In the genomic region with DNA sequence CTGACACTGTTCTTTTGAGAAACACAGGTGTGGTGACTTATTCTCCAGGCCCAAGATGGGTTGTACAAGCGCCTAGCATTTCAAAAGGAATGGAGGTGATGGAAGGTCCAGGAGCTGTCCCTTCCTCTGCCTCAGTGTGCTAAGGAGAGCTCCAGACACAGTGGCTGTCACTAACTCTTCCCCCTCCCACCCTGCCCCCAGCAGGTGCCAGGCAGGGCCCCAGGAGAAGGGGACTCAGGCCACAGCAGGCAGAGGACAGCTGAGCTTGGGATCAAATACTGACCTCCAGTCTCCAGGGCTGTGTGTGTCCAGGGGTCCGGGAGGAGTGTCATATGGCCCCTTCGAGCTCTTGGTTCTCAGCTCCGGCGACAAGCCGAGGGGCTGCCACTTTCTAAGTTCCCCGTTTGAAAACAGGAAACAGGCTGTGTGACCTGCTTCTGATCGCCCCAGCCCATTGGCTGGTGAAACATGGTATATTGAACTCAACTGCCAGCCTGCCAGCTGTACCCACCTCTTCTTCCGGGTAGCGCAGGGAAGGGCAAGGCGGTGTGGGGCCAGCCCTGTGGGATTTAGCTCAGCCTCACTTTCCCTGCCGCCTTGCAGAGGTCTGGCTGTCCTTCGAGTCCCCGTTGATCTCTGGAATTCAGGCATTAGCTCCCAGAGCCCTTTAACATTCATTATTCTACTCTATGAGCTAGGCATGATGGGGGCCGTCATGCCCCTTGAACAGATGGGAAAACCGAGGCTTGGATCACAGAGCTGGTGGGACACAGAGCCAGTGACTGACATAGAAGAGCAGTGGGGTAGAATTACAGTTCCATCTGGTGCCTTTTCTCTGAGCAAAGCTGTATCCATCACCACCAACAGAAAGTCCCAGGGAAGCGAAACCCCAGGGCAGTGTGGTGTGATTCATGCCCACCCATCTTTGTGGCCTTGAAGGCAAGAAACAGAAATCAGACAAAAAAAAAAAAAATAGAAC, we compare ENCODE assay signal across 9 cellular contexts. TPM values are rescaled to one million over a fixed set of nuclear protein-coding genes. Genes with fewer than 3 reads are reported as not detected.
DNase-seq lines count a peak whose midpoint lies in the region; ATAC-seq and TF ChIP-seq lines count a peak whose summit lies in the region.
"Had no signal": no experiment of that assay in that cellular context is flagged by ENCODE, and none has a peak within 500 bp of the region (broad histone marks: within the 10 kb centered on the region; RNA-seq: fewer than 3 reads in every experiment).

A gene with protein sequence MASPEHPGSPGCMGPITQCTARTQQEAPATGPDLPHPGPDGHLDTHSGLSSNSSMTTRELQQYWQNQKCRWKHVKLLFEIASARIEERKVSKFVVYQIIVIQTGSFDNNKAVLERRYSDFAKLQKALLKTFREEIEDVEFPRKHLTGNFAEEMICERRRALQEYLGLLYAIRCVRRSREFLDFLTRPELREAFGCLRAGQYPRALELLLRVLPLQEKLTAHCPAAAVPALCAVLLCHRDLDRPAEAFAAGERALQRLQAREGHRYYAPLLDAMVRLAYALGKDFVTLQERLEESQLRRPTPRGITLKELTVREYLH (minus strand): TSS at position 406 of the 979 bp plus-strand sequence. CDS start 3,786 bp downstream, outside the sequence.

- H3K36me3 ChIP-seq in CD4-positive, alpha-beta memory T cell (ENCODE audit: insufficient read depth, low read length), result peaks cover 26% of the 10 kb centered on the region
- H3K36me3 ChIP-seq in Loucy (ENCODE audit: insufficient read depth, low read length), result no peaks in the 10 kb centered on the region; the same call in 1 of the 2 replicates
- no peaks in the 10 kb centered on the region for H3K36me3 ChIP-seq in liver (ENCODE audit: control insufficient read depth in 4 of 4, insufficient read depth in 3 of 4, low read depth in 1 of 4, low read length in 3 of 4)
- H3K36me3 ChIP-seq in upper lobe of right lung, result peaks cover 4% of the 10 kb centered on the region

- H3K9me2 ChIP-seq in Loucy (replicated peaks; ENCODE audit: low read depth, low read length), result no peaks in the 10 kb centered on the region

- TF ChIP-seq RAD21 in liver (IDR thresholded peaks at IDR 0.05), result no peak

- H3K9me3 Mint-ChIP-seq in CD4-positive, alpha-beta memory T cell, result no peaks in the 10 kb centered on the region

- peak within 1 kb of the TSS; percentile 45 to 93 for H3K4me3 ChIP-seq in CD4-positive, alpha-beta memory T cell (ENCODE audit: low read length in 2 of 2)
- H3K4me3 ChIP-seq in Loucy (ENCODE audit: low read length, poor library complexity, severe bottlenecking) (peak within 1 kb of the TSS; percentile 79), liver (ENCODE audit: low read depth in 1 of 3, low read length in 3 of 3) (peak within 1 kb of the TSS in 1 of 3 donors; percentile 21), upper lobe of right lung (peak within 1 kb of the TSS; percentile 48)

- POLR2A ChIA-PET in CD4-positive, alpha-beta memory T cell (lab: Charles Lee; ENCODE audit: partially characterized antibody), result interaction anchor here (0.6 to 19.4 kb wide), 28 partner anchors 9 to 653 kb away, joined by 3 to 478 read pairs (median 4); a partner anchor contains a TSS

- peak within 1 kb of the TSS; percentile 97 for H3K9ac ChIP-seq in Loucy (ENCODE audit: low read depth, low read length, poor library complexity, severe bottlenecking)
- H3K9ac ChIP-seq in liver (ENCODE audit: low read depth in 1 of 2, low read length in 2 of 2), result peak within 1 kb of the TSS; percentile 22 to 27

- TF ChIP-seq CTCF in Loucy (conservative IDR thresholded peaks at IDR 0.05; ENCODE audit: low read length) (no peak), liver (IDR thresholded peaks at IDR 0.05; ENCODE audit: low read depth, low read length, missing input control) (no peak), upper lobe of right lung (IDR thresholded peaks at IDR 0.05) (no peak)

- H3K9me3 ChIP-seq in CD4-positive, alpha-beta memory T cell (ENCODE audit: control insufficient read depth in 1 of 2, low read length in 2 of 2), result no peaks in the 10 kb centered on the region
- H3K9me3 ChIP-seq in Loucy (ENCODE audit: insufficient read depth, low read depth, low read length), result no peaks in the 10 kb centered on the region
- H3K9me3 ChIP-seq in liver (ENCODE audit: control insufficient read depth in 4 of 4, low read length in 3 of 4), result no peaks in the 10 kb centered on the region
- no peaks in the 10 kb centered on the region for H3K9me3 ChIP-seq in upper lobe of right lung
- H3K9me3 ChIP-seq: Caco-2 had no signal

- peak within 1 kb of the TSS; percentile 83 to 97 (median 94) for H3K4me3 Mint-ChIP-seq in CD4-positive, alpha-beta memory T cell

- H3K27me3 ChIP-seq in CD4-positive, alpha-beta memory T cell (ENCODE audit: insufficient read depth, low read length), result no peaks in the 10 kb centered on the region
- H3K27me3 ChIP-seq in Loucy (ENCODE audit: insufficient read depth, low read length, poor library complexity, severe bottlenecking), result no peaks in the 10 kb centered on the region
- no peaks in the 10 kb centered on the region for H3K27me3 ChIP-seq in liver (ENCODE audit: control insufficient read depth in 4 of 4, insufficient read depth in 4 of 4, low read length in 3 of 4)
- no peaks in the 10 kb centered on the region for H3K27me3 ChIP-seq in upper lobe of right lung

- H3K27ac ChIP-seq in CD4-positive, alpha-beta memory T cell (ENCODE audit: low read depth, low read length), result peak within 1 kb of the TSS; percentile 90
- H3K27ac ChIP-seq in liver (ENCODE audit: low read depth in 1 of 2, low read length in 2 of 2) (peak within 1 kb of the TSS in 1 of 2 donors; percentile 31), upper lobe of right lung (peak within 1 kb of the TSS; percentile 69)

- H3K4me1 ChIP-seq in CD4-positive, alpha-beta memory T cell (ENCODE audit: insufficient read depth, low read length), result peaks cover 93% of the 10 kb centered on the region
- H3K4me1 ChIP-seq in Loucy (ENCODE audit: insufficient read depth, low read length, poor library complexity, severe bottlenecking) (peaks cover 68% of the 10 kb centered on the region), liver (ENCODE audit: control insufficient read depth in 4 of 4, insufficient read depth in 4 of 4, low read length in 3 of 4) (no peaks in the 10 kb centered on the region), upper lobe of right lung (peaks cover 35% of the 10 kb centered on the region)
- H3K4me1 ChIP-seq: Caco-2 had no signal

- H3F3A ChIP-seq in Loucy (ENCODE audit: low read depth), result no peaks in the 10 kb centered on the region

- CTCF ChIA-PET in CD4-positive, alpha-beta memory T cell (lab: Charles Lee; ENCODE audit: partially characterized antibody), result interaction anchor here (0.5 to 24.1 kb wide), 20 partner anchors 13 to 656 kb away, joined by 3 to 458 read pairs (median 4); a partner anchor contains a TSS

- H3K27ac Mint-ChIP-seq in CD4-positive, alpha-beta memory T cell, result peak within 1 kb of the TSS; percentile 87 to 99 (median 97)

- peaks cover 69 to 95% (median 84%) of the 10 kb centered on the region in 4 donors for H3K4me1 Mint-ChIP-seq in CD4-positive, alpha-beta memory T cell

- WGBS in liver, result 74% methylated on average over 17 of the region's 17 CpGs

- peak; percentile 69 to 82 (median 76) for DNase-seq in CD4-positive, alpha-beta memory T cell
- DNase-seq in activated T-cell treated with anti-CD3 and anti-CD28 coated beads for 1 hour (ENCODE audit: low read depth), result peak; percentile 55
- DNase-seq in upper lobe of right lung, result no peak
- DNase-seq in SKM-1 (lab: John Stamatoyannopoulos, UW; ENCODE audit: unreplicated experiment), result no peak
- DNase-seq in occipital lobe (lab: John Stamatoyannopoulos, UW), result no peak

- intact Hi-C loops in CD4-positive, alpha-beta memory T cell (cut with micrococcal nuclease), result loop anchor here (1.0 to 5.0 kb wide), 3 partner anchors 14 to 414 kb away; a partner anchor contains a TSS
- intact Hi-C loops in upper lobe of right lung (cut with DNase I), result no loop called here

- ATAC-seq in GM21381 (IDR thresholded peaks at IDR 0.05; ENCODE audit: unreplicated experiment) (peak; percentile 44), upper lobe of right lung (peak; percentile 75)

- peaks cover 35 to 46% of the 10 kb centered on the region in 2 donors for H3K36me3 Mint-ChIP-seq in CD4-positive, alpha-beta memory T cell

- peaks cover 45% of the 10 kb centered on the region for H3K79me2 ChIP-seq in Loucy (ENCODE audit: insufficient read depth, low read length)

- no peak within 1 kb of the TSS for H2AFZ ChIP-seq in Loucy (ENCODE audit: low read length)

- peak within 1 kb of the TSS; percentile 92 for H3K4me2 ChIP-seq in Loucy (ENCODE audit: low read depth, low read length, poor library complexity, severe bottlenecking)

- no peaks in the 10 kb centered on the region for H3K27me3 Mint-ChIP-seq in CD4-positive, alpha-beta memory T cell

- H4K20me1 ChIP-seq in Loucy (ENCODE audit: insufficient read depth, low read length, poor library complexity, severe bottlenecking), result peaks cover 4% of the 10 kb centered on the region

TF ChIP-seq in liver, 16 proteins besides CTCF, POLR2A, EP300 and RAD21 (continues in another document):
- TF ChIP-seq SP1 (IDR thresholded peaks at IDR 0.05), result no peak
- no peak for TF ChIP-seq RXRA (IDR thresholded peaks at IDR 0.05)
- no peak for TF ChIP-seq YY1 (IDR thresholded peaks at IDR 0.05)
- no peak for TF ChIP-seq GABPA (IDR thresholded peaks at IDR 0.05 in 1 of 2, conservative IDR thresholded peaks at IDR 0.05 in 1 of 2)
- no peak for TF ChIP-seq NR2F2 (IDR thresholded peaks at IDR 0.05)
- no peak for TF ChIP-seq HNF4A (conservative IDR thresholded peaks at IDR 0.05)
- TF ChIP-seq EGR1 (IDR thresholded peaks at IDR 0.05; ENCODE audit: low read depth in 2 of 2), result no peak
- no peak for TF ChIP-seq JUND (IDR thresholded peaks at IDR 0.05)
- no peak for TF ChIP-seq FOXA1 (IDR thresholded peaks at IDR 0.05)
- no peak for TF ChIP-seq HNF4G (IDR thresholded peaks at IDR 0.05)
- TF ChIP-seq, protein P1, sequence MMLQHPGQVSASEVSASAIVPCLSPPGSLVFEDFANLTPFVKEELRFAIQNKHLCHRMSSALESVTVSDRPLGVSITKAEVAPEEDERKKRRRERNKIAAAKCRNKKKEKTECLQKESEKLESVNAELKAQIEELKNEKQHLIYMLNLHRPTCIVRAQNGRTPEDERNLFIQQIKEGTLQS (IDR thresholded peaks at IDR 0.05), result no peak
- TF ChIP-seq, protein P2, sequence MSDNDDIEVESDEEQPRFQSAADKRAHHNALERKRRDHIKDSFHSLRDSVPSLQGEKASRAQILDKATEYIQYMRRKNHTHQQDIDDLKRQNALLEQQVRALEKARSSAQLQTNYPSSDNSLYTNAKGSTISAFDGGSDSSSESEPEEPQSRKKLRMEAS (IDR thresholded peaks at IDR 0.05), result no peak

RNA-seq across cellular contexts. Expression of the gene that starts here (rescaled TPM):
- total RNA-seq in CD4-positive, alpha-beta memory T cell, result 10 to 100 TPM; 88.9 to 90.1 TPM
- polyA plus RNA-seq in CD4-positive, alpha-beta memory T cell, result 100 to 1,000 TPM in 1 of 2 donors, 10 to 100 TPM in 1; 62.5 to 106 TPM
- total RNA-seq in liver (1 to 10 TPM; 1.3 to 3.5 TPM), upper lobe of right lung (9.2 TPM), occipital lobe (0.16 TPM)
- under 1 TPM; 0.40 to 0.70 TPM for polyA plus RNA-seq in liver
- total RNA-seq: Caco-2 had no signal

Comparison
In these comparisons a context has a peak if more than half of its experiments do, and no peak if none do; other contexts are left out.
1. RNA of the gene that starts here (polyA plus RNA-seq): 62.5 to 106 TPM in CD4-positive, alpha-beta memory T cell; 0.40 to 0.70 TPM in liver; every median in the first group is over 10 times any median in the second.
2. DNase-seq: peak in CD4-positive, alpha-beta memory T cell (5 of 5) and activated T-cell treated with anti-CD3 and anti-CD28 coated beads for 1 hour (single experiment); none in upper lobe of right lung (single experiment), SKM-1 (single experiment) and occipital lobe (single experiment).